Comparison of ENCODE assay signal across 8 cellular contexts in genomic region chr7:25862254-25862992, GRCh38.
A peak's percentile ranks its signal among the peaks of the same experiment; 100 is the strongest.
DNase-seq lines count a peak whose midpoint lies in the region; ATAC-seq and TF ChIP-seq lines count a peak whose summit lies in the region.

No MANE protein-coding gene starts in this region.

- H3K27me3 Mint-ChIP-seq in activated T-helper 17 cell treated with anti-CD3 and anti-CD28 coated beads, Interleukin-2, amount 50 U/mL, for 72 hours = peaks cover 59% of the 10 kb centered on the region

- POLR2A ChIA-PET in HEK293 (lab: Yijun Ruan, JAX) = interaction anchor here (0.6 to 1.9 kb wide), 20 partner anchors 16 to 1323 kb away, joined by 3 to 12 read pairs (median 4); partner anchors contain the start of genes CBX3, HNRNPA2B1, HOXA11 and HOXA5
- POLR2A ChIA-PET in RWPE1 (lab: Yijun Ruan, JAX; ENCODE audit: low non-redundant PET) = no interaction called here

- peaks cover 8% of the 10 kb centered on the region for H3K9me3 Mint-ChIP-seq in activated T-helper 17 cell treated with anti-CD3 and anti-CD28 coated beads, Interleukin-2, amount 50 U/mL, for 72 hours

- H3K36me3 ChIP-seq in HEK293 (ENCODE audit: control insufficient read depth in 2 of 2, insufficient read depth in 1 of 2, low read length in 2 of 2) (no peaks in the 10 kb centered on the region), psoas muscle (ENCODE audit: insufficient read depth in 1 of 2, low read depth in 1 of 2) (no peaks in the 10 kb centered on the region)

- H3K4me1 ChIP-seq in HEK293 (ENCODE audit: control insufficient read depth, insufficient read depth, low read length) = peaks cover 22% of the 10 kb centered on the region
- H3K4me1 ChIP-seq in foreskin keratinocyte = no peaks in the 10 kb centered on the region
- peaks cover 12% of the 10 kb centered on the region for H3K4me1 ChIP-seq in psoas muscle

- CTCF ChIA-PET in HEK293 (lab: Yijun Ruan, JAX) (interaction anchor here (0.7 to 1.4 kb wide), 6 partner anchors 14 to 1300 kb away, joined by 3 to 7 read pairs (median 3); no protein-coding TSS in a partner anchor), RWPE1 (lab: Yijun Ruan, JAX) (no interaction called here)

- intact Hi-C loops in psoas muscle (cut with DNase I) = no loop called here

- WGBS in psoas muscle, 3 donors = 0 to 1% (median 1%) methylated on average over 45 of the region's 45 CpGs

- TF ChIP-seq CTCF in HEK293 (tag by site-specific recombination; IDR thresholded peaks at IDR 0.05) (no peak), RWPE1 (conservative IDR thresholded peaks at IDR 0.05; ENCODE audit: low read depth) (no peak), foreskin keratinocyte (conservative IDR thresholded peaks at IDR 0.05) (no peak), psoas muscle (IDR thresholded peaks at IDR 0.05) (no peak)

- peak overlapping the region; percentile 67 for H3K4me3 Mint-ChIP-seq in activated T-helper 17 cell treated with anti-CD3 and anti-CD28 coated beads, Interleukin-2, amount 50 U/mL, for 72 hours

- peaks cover 30% of the 10 kb centered on the region for H3K36me3 Mint-ChIP-seq in activated T-helper 17 cell treated with anti-CD3 and anti-CD28 coated beads, Interleukin-2, amount 50 U/mL, for 72 hours (ENCODE audit: low read depth)

- H3K27ac ChIP-seq in HEK293 (ENCODE audit: extremely low read depth, low read depth, low read length) (peak overlapping the region; percentile 59), RWPE1 (peak overlapping the region; percentile 1; the same call in 1 of the 2 replicates), foreskin keratinocyte (no peak overlapping the region), psoas muscle (peak overlapping the region; percentile 64)

- H3K27me3 ChIP-seq in foreskin keratinocyte (peaks cover 46% of the 10 kb centered on the region), psoas muscle (ENCODE audit: insufficient read depth in 3 of 3, low read length in 2 of 3) (peaks cover 11 to 67% (median 12%) of the 10 kb centered on the region in 3 donors)

- peak; percentile 93 for ATAC-seq in activated T-helper 17 cell treated with anti-CD3 and anti-CD28 coated beads, Interleukin-2, amount 50 U/mL, for 72 hours (replicated peaks)
- ATAC-seq in foreskin keratinocyte (peak; percentile 92), psoas muscle (peak; percentile 94 to 97 (median 94))

- DNase-seq in GM04504 (ENCODE audit: low read depth) (peak; percentile 100), M059J (ENCODE audit: low read depth) (peak; percentile 100), RWPE1 (ENCODE audit: low spot score) (peak; percentile 97), foreskin keratinocyte (peak; percentile 100), psoas muscle (peak; percentile 93 to 99), globus pallidus (ENCODE audit: low spot score) (no peak)

- H3K27ac Mint-ChIP-seq in activated T-helper 17 cell treated with anti-CD3 and anti-CD28 coated beads, Interleukin-2, amount 50 U/mL, for 72 hours = peak overlapping the region; percentile 12

- no peaks in the 10 kb centered on the region for H3K9me3 ChIP-seq in HEK293 (ENCODE audit: control insufficient read depth, insufficient read depth, low read depth, low read length)
- no peaks in the 10 kb centered on the region for H3K9me3 ChIP-seq in psoas muscle

- peaks cover 4% of the 10 kb centered on the region for H3K4me1 Mint-ChIP-seq in activated T-helper 17 cell treated with anti-CD3 and anti-CD28 coated beads, Interleukin-2, amount 50 U/mL, for 72 hours

- H3K4me3 ChIP-seq in HEK293 (ENCODE audit: low read depth, low read length) = no peak overlapping the region
- peak overlapping the region; percentile 53 for H3K4me3 ChIP-seq in psoas muscle

TF ChIP-seq in HEK293, 187 proteins besides CTCF, POLR2A, EP300 and RAD21 (continues in another document):
- TF ChIP-seq ZNF571 (tag by site-specific recombination; IDR thresholded peaks at IDR 0.05) = no peak
- TF ChIP-seq KLF9 (tag by site-specific recombination; IDR thresholded peaks at IDR 0.05; ENCODE audit: low read depth) = peak; percentile 79
- TF ChIP-seq, protein P1, sequence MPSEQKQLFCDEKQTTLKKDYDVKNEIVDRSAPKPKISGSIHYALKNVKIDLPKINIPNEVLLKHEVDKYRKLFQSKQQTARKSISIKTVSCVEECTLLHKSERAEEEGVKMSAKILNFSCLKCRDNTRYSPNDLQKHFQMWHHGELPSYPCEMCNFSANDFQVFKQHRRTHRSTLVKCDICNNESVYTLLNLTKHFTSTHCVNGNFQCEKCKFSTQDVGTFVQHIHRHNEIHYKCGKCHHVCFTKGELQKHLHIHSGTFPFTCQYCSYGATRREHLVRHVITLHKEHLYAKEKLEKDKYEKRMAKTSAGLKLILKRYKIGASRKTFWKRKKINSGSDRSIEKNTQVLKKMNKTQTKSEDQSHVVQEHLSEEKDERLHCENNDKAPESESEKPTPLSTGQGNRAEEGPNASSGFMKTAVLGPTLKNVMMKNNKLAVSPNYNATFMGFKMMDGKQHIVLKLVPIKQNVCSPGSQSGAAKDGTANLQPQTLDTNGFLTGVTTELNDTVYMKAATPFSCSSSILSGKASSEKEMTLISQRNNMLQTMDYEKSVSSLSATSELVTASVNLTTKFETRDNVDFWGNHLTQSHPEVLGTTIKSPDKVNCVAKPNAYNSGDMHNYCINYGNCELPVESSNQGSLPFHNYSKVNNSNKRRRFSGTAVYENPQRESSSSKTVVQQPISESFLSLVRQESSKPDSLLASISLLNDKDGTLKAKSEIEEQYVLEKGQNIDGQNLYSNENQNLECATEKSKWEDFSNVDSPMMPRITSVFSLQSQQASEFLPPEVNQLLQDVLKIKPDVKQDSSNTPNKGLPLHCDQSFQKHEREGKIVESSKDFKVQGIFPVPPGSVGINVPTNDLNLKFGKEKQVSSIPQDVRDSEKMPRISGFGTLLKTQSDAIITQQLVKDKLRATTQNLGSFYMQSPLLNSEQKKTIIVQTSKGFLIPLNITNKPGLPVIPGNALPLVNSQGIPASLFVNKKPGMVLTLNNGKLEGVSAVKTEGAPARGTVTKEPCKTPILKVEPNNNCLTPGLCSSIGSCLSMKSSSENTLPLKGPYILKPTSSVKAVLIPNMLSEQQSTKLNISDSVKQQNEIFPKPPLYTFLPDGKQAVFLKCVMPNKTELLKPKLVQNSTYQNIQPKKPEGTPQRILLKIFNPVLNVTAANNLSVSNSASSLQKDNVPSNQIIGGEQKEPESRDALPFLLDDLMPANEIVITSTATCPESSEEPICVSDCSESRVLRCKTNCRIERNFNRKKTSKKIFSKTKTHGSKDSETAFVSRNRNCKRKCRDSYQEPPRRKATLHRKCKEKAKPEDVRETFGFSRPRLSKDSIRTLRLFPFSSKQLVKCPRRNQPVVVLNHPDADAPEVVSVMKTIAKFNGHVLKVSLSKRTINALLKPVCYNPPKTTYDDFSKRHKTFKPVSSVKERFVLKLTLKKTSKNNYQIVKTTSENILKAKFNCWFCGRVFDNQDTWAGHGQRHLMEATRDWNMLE (tag by site-specific recombination; conservative IDR thresholded peaks at IDR 0.05; ENCODE audit: low read depth) = no peak
- TF ChIP-seq ZNF654 (tag by site-specific recombination; IDR thresholded peaks at IDR 0.05; ENCODE audit: low read depth) = no peak
- TF ChIP-seq, protein P2, sequence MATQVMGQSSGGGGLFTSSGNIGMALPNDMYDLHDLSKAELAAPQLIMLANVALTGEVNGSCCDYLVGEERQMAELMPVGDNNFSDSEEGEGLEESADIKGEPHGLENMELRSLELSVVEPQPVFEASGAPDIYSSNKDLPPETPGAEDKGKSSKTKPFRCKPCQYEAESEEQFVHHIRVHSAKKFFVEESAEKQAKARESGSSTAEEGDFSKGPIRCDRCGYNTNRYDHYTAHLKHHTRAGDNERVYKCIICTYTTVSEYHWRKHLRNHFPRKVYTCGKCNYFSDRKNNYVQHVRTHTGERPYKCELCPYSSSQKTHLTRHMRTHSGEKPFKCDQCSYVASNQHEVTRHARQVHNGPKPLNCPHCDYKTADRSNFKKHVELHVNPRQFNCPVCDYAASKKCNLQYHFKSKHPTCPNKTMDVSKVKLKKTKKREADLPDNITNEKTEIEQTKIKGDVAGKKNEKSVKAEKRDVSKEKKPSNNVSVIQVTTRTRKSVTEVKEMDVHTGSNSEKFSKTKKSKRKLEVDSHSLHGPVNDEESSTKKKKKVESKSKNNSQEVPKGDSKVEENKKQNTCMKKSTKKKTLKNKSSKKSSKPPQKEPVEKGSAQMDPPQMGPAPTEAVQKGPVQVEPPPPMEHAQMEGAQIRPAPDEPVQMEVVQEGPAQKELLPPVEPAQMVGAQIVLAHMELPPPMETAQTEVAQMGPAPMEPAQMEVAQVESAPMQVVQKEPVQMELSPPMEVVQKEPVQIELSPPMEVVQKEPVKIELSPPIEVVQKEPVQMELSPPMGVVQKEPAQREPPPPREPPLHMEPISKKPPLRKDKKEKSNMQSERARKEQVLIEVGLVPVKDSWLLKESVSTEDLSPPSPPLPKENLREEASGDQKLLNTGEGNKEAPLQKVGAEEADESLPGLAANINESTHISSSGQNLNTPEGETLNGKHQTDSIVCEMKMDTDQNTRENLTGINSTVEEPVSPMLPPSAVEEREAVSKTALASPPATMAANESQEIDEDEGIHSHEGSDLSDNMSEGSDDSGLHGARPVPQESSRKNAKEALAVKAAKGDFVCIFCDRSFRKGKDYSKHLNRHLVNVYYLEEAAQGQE (tag by site-specific recombination; IDR thresholded peaks at IDR 0.05) = no peak
- no peak for TF ChIP-seq ZNF146 (tag by site-specific recombination; IDR thresholded peaks at IDR 0.05)
- TF ChIP-seq ZNF660 (tag by site-specific recombination; IDR thresholded peaks at IDR 0.05) = no peak
- TF ChIP-seq ZNF548 (tag by site-specific recombination; IDR thresholded peaks at IDR 0.05) = no peak
- peak; percentile 83 for TF ChIP-seq IKZF3 (tag by site-specific recombination; IDR thresholded peaks at IDR 0.05)
- no peak for TF ChIP-seq ZNF266 (tag by site-specific recombination; IDR thresholded peaks at IDR 0.05; ENCODE audit: low read depth)
- no peak for TF ChIP-seq ZSCAN4 (tag by site-specific recombination; IDR thresholded peaks at IDR 0.05)
